Comparison of ENCODE assay signal across 17 cellular contexts in the genomic region with DNA sequence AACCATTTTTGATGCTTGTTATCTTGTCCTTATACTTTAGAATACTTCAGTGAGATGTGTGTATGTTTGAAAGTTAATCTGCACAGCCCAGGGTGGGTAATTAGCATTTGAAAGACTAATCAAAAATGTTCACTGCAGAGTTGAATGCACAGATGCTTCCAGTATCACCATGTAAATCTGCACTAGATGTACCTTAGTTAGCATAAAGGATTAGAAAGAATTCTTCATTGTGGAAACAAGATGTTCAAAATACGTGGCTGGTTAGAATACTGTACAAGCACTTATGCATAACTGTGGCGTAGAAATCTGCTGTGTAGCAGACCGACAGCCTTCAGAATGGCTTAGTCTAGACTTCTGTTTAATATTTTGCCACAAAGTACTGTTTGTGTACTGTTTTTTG. TPM values are rescaled to one million over a fixed set of nuclear protein-coding genes. Genes with fewer than 3 reads are reported as not detected.
DNase-seq lines count a peak whose midpoint lies in the region; ATAC-seq and TF ChIP-seq lines count a peak whose summit lies in the region.
"Had no signal": no experiment of that assay in that cellular context is flagged by ENCODE, and none has a peak within 500 bp of the region (broad histone marks: within the 10 kb centered on the region; RNA-seq: fewer than 3 reads in every experiment).

No MANE protein-coding gene starts in this region.

- H3K9me3 ChIP-seq in T-helper 17 cell (ENCODE audit: control insufficient read depth, low read length, poor library complexity, severe bottlenecking) (no peaks in the 10 kb centered on the region), right atrium auricular region (no peaks in the 10 kb centered on the region)

- no peaks in the 10 kb centered on the region for H3K27me3 ChIP-seq in right atrium auricular region

- H3K4me1 Mint-ChIP-seq in Calu3 (ENCODE audit: low read depth, unreplicated experiment): peaks cover 38% of the 10 kb centered on the region
- peaks cover 26% of the 10 kb centered on the region for H3K4me1 Mint-ChIP-seq in T-helper 17 cell
- H3K4me1 Mint-ChIP-seq in nephron: peaks cover 18% of the 10 kb centered on the region

- no TSS peak for BruUV-seq in Calu3 (replicated peaks; lab: Mats Ljungman, UMichigan)

- no peak for TF ChIP-seq CTCF in Calu3 (IDR thresholded peaks at IDR 0.05; ENCODE audit: unreplicated experiment)
- TF ChIP-seq CTCF in nephron (IDR thresholded peaks at IDR 0.05; ENCODE audit: unreplicated experiment in 3 of 3): no peak
- TF ChIP-seq CTCF in right atrium auricular region (IDR thresholded peaks at IDR 0.05): no peak

- H3K27me3 Mint-ChIP-seq in Calu3 (ENCODE audit: unreplicated experiment) (no peaks in the 10 kb centered on the region), T-helper 17 cell (no peaks in the 10 kb centered on the region), nephron (ENCODE audit: low read depth) (no peaks in the 10 kb centered on the region)

- H3K4me3 ChIP-seq in right atrium auricular region: no peak overlapping the region
- H3K4me3 ChIP-seq: SK-N-MC had no signal

- intact Hi-C loops in Calu3 (cut with micrococcal nuclease; ENCODE audit: unreplicated experiment): loop anchor here (10.0 kb wide), 1 partner anchor 338 kb away; the partner anchor contains the start of gene IFRD1

- H3K9me3 Mint-ChIP-seq in Calu3 (ENCODE audit: low read depth, unreplicated experiment): no peaks in the 10 kb centered on the region
- no peaks in the 10 kb centered on the region for H3K9me3 Mint-ChIP-seq in nephron
- H3K9me3 Mint-ChIP-seq: CD8-positive, alpha-beta T cell had no signal

- peaks cover 30% of the 10 kb centered on the region for H3K36me3 Mint-ChIP-seq in Calu3 (ENCODE audit: insufficient read depth, unreplicated experiment)
- H3K36me3 Mint-ChIP-seq in T-helper 17 cell (ENCODE audit: low read depth): peaks cover 2% of the 10 kb centered on the region
- peaks cover 11% of the 10 kb centered on the region for H3K36me3 Mint-ChIP-seq in nephron (ENCODE audit: low read depth)

- no peaks in the 10 kb centered on the region for H3K36me3 ChIP-seq in right atrium auricular region

- CTCF ChIA-PET in Calu3 (lab: Charles Lee): no interaction called here

- H3K27ac Mint-ChIP-seq in Calu3 (ENCODE audit: unreplicated experiment) (peak overlapping the region; percentile 15), T-helper 17 cell (no peak overlapping the region), nephron (peak overlapping the region; percentile 8 to 85 (median 44))

- H3K4me3 Mint-ChIP-seq in Calu3 (ENCODE audit: low read depth, unreplicated experiment) (peak overlapping the region; percentile 89), T-helper 17 cell (peak overlapping the region; percentile 55), nephron (peak overlapping the region; percentile 60 to 74 (median 68))
- H3K4me3 Mint-ChIP-seq: CD8-positive, alpha-beta T cell had no signal

- no peak overlapping the region for H3K27ac ChIP-seq in right atrium auricular region
- H3K27ac ChIP-seq: HL-60, SK-N-MC had no signal

- DNase-seq in NCI-H524 (lab: John Stamatoyannopoulos, UW) (peak; percentile 22 to 44), NCI-H524 treated with DMSO at 0.1 percent for 48 hours (lab: John Stamatoyannopoulos, UW) (no peak), Calu3 (no peak), T-helper 17 cell (no peak), right atrium auricular region (ENCODE audit: low spot score) (no peak), DMS 273 treated with DMSO at 0.1 percent for 48 hours (lab: John Stamatoyannopoulos, UW) (no peak)
- DNase-seq: 8988T; CD8-positive, alpha-beta T cell; NCI-H1417 treated with DMSO at 0.1 percent for 48 hours; NCI-H2029; NCI-H2171; NCI-H446; Right ventricle myocardium superior had no signal

- H3K4me1 ChIP-seq in right atrium auricular region: peaks cover 0 to 16% of the 10 kb centered on the region in 2 donors

- ATAC-seq in T-helper 17 cell: no peak
- no peak for ATAC-seq in HG03469 (IDR thresholded peaks at IDR 0.05; ENCODE audit: unreplicated experiment)
- ATAC-seq: CD8-positive, alpha-beta T cell had no signal

RNA-seq across cellular contexts. Expression of gene TMEM168, which starts 2.2 kb away (rescaled TPM):
- 16.9 and 20.6 TPM in 2 replicates for total RNA-seq in Calu3 (2022)
- total RNA-seq in T-helper 17 cell: 10 to 100 TPM; 12.4 to 16.0 TPM
- total RNA-seq in right atrium auricular region: 10 to 100 TPM; 15.1 to 16.8 TPM

Comparison
In these comparisons a context has a peak if more than half of its experiments do, and no peak if none do; other contexts are left out.
1. DNase-seq: peak in NCI-H524 (2 of 2); none in NCI-H524 treated with DMSO at 0.1 percent for 48 hours (single experiment), Calu3 (single experiment), T-helper 17 cell (0 of 3), right atrium auricular region (single experiment) and DMS 273 treated with DMSO at 0.1 percent for 48 hours (single experiment).
2. Peak in every context shown above with its lines, with median percentiles within 50 percentile points of each other: H3K4me3 Mint-ChIP-seq.